In genomic region chr7:130341882-130342281, GRCh38 we compare ENCODE assay signal across 43 cellular contexts. TPM values are rescaled to one million over a fixed set of nuclear protein-coding genes. Genes with fewer than 3 reads are reported as not detected.
"Had no signal": no experiment of that assay in that cellular context is flagged by ENCODE, and none has a peak within 500 bp of the region (broad histone marks: within the 10 kb centered on the region; RNA-seq: fewer than 3 reads in every experiment).

No MANE protein-coding gene starts in this region.

- H3K4me3 Mint-ChIP-seq: activated naive CD4-positive, alpha-beta T cell treated with anti-CD3 and anti-CD28 coated beads for 36 hours; activated naive CD4-positive, alpha-beta T cell treated with anti-CD3 and anti-CD28 coated beads, Interleukin-2, amount 10 ng/mL, durations not matched to agents 7 days and 5 days; activated naive CD4-positive, alpha-beta T cell treated with anti-CD3 and anti-CD28 coated beads, Interleukin-2, amount 50 U/mL, for 24 hours; activated naive CD8-positive, alpha-beta T cell; activated naive CD8-positive, alpha-beta T cell treated with anti-CD3 and anti-CD28 coated beads for 36 hours; activated naive CD8-positive, alpha-beta T cell treated with anti-CD3 and anti-CD28 coated beads, Interleukin-2, amount 10 ng/mL, durations not matched to agents 7 days and 5 days; activated naive CD8-positive, alpha-beta T cell treated with anti-CD3 and anti-CD28 coated beads, Interleukin-2, amount 50 U/mL, for 24 hours; activated T-cell treated with anti-CD3 and anti-CD28 coated beads, Interleukin-2, amount 50 U/mL, for 24 hours; activated T-cell treated with anti-CD3 and anti-CD28 coated beads, Interleukin-2, amount 50 U/mL, for 4 hours; activated T-cell treated with anti-CD3 and anti-CD28 coated beads, Interleukin-2, amount 50 U/mL, for 72 hours; activated T-helper 1 cell treated with anti-CD3 and anti-CD28 coated beads, Interleukin-12 subunit alpha, Interleukin-12 subunit beta, Interleukin-2, Interleukin-4 antibody, amounts not matched to agents 30 ng/mL and 10 ng/mL and 1 ng/mL, durations not matched to agents 14 hours and 24 hours and 36 hours; activated T-helper 17 cell treated with anti-CD3 and anti-CD28 coated beads, Interleukin-2, amount 50 U/mL, for 72 hours; brain; central memory CD8-positive, alpha-beta T cell had no signal

- H3K36me3 ChIP-seq: adrenal gland, ascending aorta, brain microvascular endothelial cell, breast epithelium, cardiac muscle cell had no signal

- H3K4me1 Mint-ChIP-seq: activated naive CD4-positive, alpha-beta T cell treated with anti-CD3 and anti-CD28 coated beads, Interleukin-2, amount 10 ng/mL, durations not matched to agents 7 days and 5 days; activated naive CD4-positive, alpha-beta T cell treated with anti-CD3 and anti-CD28 coated beads, Interleukin-2, amount 50 U/mL, for 24 hours; activated naive CD8-positive, alpha-beta T cell treated with anti-CD3 and anti-CD28 coated beads for 36 hours; activated naive CD8-positive, alpha-beta T cell treated with anti-CD3 and anti-CD28 coated beads, Interleukin-2, amount 10 ng/mL, durations not matched to agents 7 days and 5 days; activated naive CD8-positive, alpha-beta T cell treated with anti-CD3 and anti-CD28 coated beads, Interleukin-2, amount 50 U/mL, for 24 hours; activated T-helper 17 cell treated with anti-CD3 and anti-CD28 coated beads, Interleukin-2, amount 50 U/mL, for 72 hours; central memory CD8-positive, alpha-beta T cell had no signal

- H3K27me3 ChIP-seq: adrenal gland, ascending aorta, body of pancreas, brain microvascular endothelial cell, breast epithelium, cardiac muscle cell had no signal

- H3K27ac ChIP-seq: adrenal gland, ascending aorta, body of pancreas, brain microvascular endothelial cell, breast epithelium, cardiac muscle cell had no signal

- H3K27ac Mint-ChIP-seq: activated naive CD4-positive, alpha-beta T cell treated with anti-CD3 and anti-CD28 coated beads for 36 hours; activated naive CD4-positive, alpha-beta T cell treated with anti-CD3 and anti-CD28 coated beads, Interleukin-2, amount 10 ng/mL, durations not matched to agents 7 days and 5 days; activated naive CD4-positive, alpha-beta T cell treated with anti-CD3 and anti-CD28 coated beads, Interleukin-2, amount 50 U/mL, for 24 hours; activated naive CD4-positive, alpha-beta T cell treated with anti-CD3 and anti-CD28 coated beads, Interleukin-2, amount 50 U/mL, for 72 hours; activated naive CD8-positive, alpha-beta T cell; activated naive CD8-positive, alpha-beta T cell treated with anti-CD3 and anti-CD28 coated beads for 36 hours; activated naive CD8-positive, alpha-beta T cell treated with anti-CD3 and anti-CD28 coated beads, Interleukin-2, amount 10 ng/mL, durations not matched to agents 7 days and 5 days; activated naive CD8-positive, alpha-beta T cell treated with anti-CD3 and anti-CD28 coated beads, Interleukin-2, amount 50 U/mL, for 24 hours; activated T-cell treated with anti-CD3 and anti-CD28 coated beads, Interleukin-2, amount 50 U/mL, for 24 hours; activated T-cell treated with anti-CD3 and anti-CD28 coated beads, Interleukin-2, amount 50 U/mL, for 72 hours; activated T-helper 1 cell treated with anti-CD3 and anti-CD28 coated beads, Interleukin-12 subunit alpha, Interleukin-12 subunit beta, Interleukin-2, Interleukin-4 antibody, amounts not matched to agents 30 ng/mL and 10 ng/mL and 1 ng/mL, durations not matched to agents 14 hours and 24 hours and 36 hours; activated T-helper 17 cell treated with anti-CD3 and anti-CD28 coated beads, Interleukin-2, amount 50 U/mL, for 72 hours; activated T-helper 2 cell treated with anti-CD3 and anti-CD28 coated beads, Interferon-gamma antibody, Interleukin-2, Interleukin-4, amounts not matched to agents 10 μg/mL and 5 μg/mL and 100 μg/mL, durations not matched to agents 14 hours and 24 hours and 36 hours had no signal

- H3K9me3 ChIP-seq: adrenal gland, ascending aorta, body of pancreas, breast epithelium had no signal

- ATAC-seq: activated naive CD4-positive, alpha-beta T cell treated with anti-CD3 and anti-CD28 coated beads, Interleukin-2, amount 50 U/mL, for 72 hours; activated naive CD8-positive, alpha-beta T cell treated with anti-CD3 and anti-CD28 coated beads, Interleukin-2, amount 50 U/mL, for 24 hours; activated T-cell treated with anti-CD3 and anti-CD28 coated beads, Interleukin-2, amount 50 U/mL, for 4 hours; activated T-cell treated with anti-CD3 and anti-CD28 coated beads, Interleukin-2, amount 50 U/mL, for 72 hours; activated T-helper 17 cell treated with anti-CD3 and anti-CD28 coated beads, Interleukin-2, amount 50 U/mL, for 72 hours; body of pancreas had no signal

- H3K9me3 Mint-ChIP-seq: activated naive CD4-positive, alpha-beta T cell treated with anti-CD3 and anti-CD28 coated beads for 36 hours; activated naive CD4-positive, alpha-beta T cell treated with anti-CD3 and anti-CD28 coated beads, Interleukin-2, amount 10 ng/mL, durations not matched to agents 7 days and 5 days; activated naive CD4-positive, alpha-beta T cell treated with anti-CD3 and anti-CD28 coated beads, Interleukin-2, amount 50 U/mL, for 24 hours; activated naive CD8-positive, alpha-beta T cell treated with anti-CD3 and anti-CD28 coated beads for 36 hours; activated naive CD8-positive, alpha-beta T cell treated with anti-CD3 and anti-CD28 coated beads, Interleukin-2, amount 50 U/mL, for 24 hours; activated T-cell treated with anti-CD3 and anti-CD28 coated beads, Interleukin-2, amount 50 U/mL, for 24 hours; activated T-cell treated with anti-CD3 and anti-CD28 coated beads, Interleukin-2, amount 50 U/mL, for 4 hours; activated T-cell treated with anti-CD3 and anti-CD28 coated beads, Interleukin-2, amount 50 U/mL, for 72 hours; activated T-helper 1 cell treated with anti-CD3 and anti-CD28 coated beads, Interleukin-12 subunit alpha, Interleukin-12 subunit beta, Interleukin-2, Interleukin-4 antibody, amounts not matched to agents 30 ng/mL and 10 ng/mL and 1 ng/mL, durations not matched to agents 14 hours and 24 hours and 36 hours; activated T-helper 17 cell treated with anti-CD3 and anti-CD28 coated beads, Interleukin-2, amount 50 U/mL, for 72 hours; activated T-helper 2 cell treated with anti-CD3 and anti-CD28 coated beads, Interferon-gamma antibody, Interleukin-2, Interleukin-4, amounts not matched to agents 10 μg/mL and 5 μg/mL and 100 μg/mL, durations not matched to agents 14 hours and 24 hours and 36 hours; central memory CD8-positive, alpha-beta T cell had no signal

- H3K4me1 ChIP-seq: adrenal gland, ascending aorta, body of pancreas, breast epithelium had no signal

- H3K36me3 Mint-ChIP-seq: activated naive CD4-positive, alpha-beta T cell treated with anti-CD3 and anti-CD28 coated beads, Interleukin-2, amount 10 ng/mL, durations not matched to agents 7 days and 5 days; activated naive CD4-positive, alpha-beta T cell treated with anti-CD3 and anti-CD28 coated beads, Interleukin-2, amount 50 U/mL, for 24 hours; activated naive CD4-positive, alpha-beta T cell treated with anti-CD3 and anti-CD28 coated beads, Interleukin-2, amount 50 U/mL, for 72 hours; activated naive CD8-positive, alpha-beta T cell; activated naive CD8-positive, alpha-beta T cell treated with anti-CD3 and anti-CD28 coated beads for 36 hours; activated naive CD8-positive, alpha-beta T cell treated with anti-CD3 and anti-CD28 coated beads, Interleukin-2, amount 10 ng/mL, durations not matched to agents 7 days and 5 days; brain had no signal

- FAIRE-seq: astrocyte, bronchial epithelial cell had no signal

- DNase-seq: activated effector memory CD4-positive, alpha-beta T cell treated with anti-CD3 and anti-CD28 coated beads, Interleukin-2, amount 50 U/mL, for 16 hours; activated effector memory CD4-positive, alpha-beta T cell treated with Interleukin-2 at 50 U/mL for 16 hours; activated gamma-delta T cell; activated gamma-delta T cell treated with Interleukin-2 at 50 U/mL for 16 hours; activated naive CD4-positive, alpha-beta T cell; activated naive CD4-positive, alpha-beta T cell treated with anti-CD3 and anti-CD28 coated beads for 36 hours; activated naive CD4-positive, alpha-beta T cell treated with anti-CD3 and anti-CD28 coated beads, Interleukin-2, amount 10 ng/mL, durations not matched to agents 7 days and 5 days; activated naive CD4-positive, alpha-beta T cell treated with anti-CD3 and anti-CD28 coated beads, Interleukin-2, amount 50 U/mL, for 16 hours; activated naive CD4-positive, alpha-beta T cell treated with Interleukin-2 at 50 U/mL for 16 hours; activated naive CD8-positive, alpha-beta T cell treated with anti-CD3 and anti-CD28 coated beads for 36 hours; activated naive CD8-positive, alpha-beta T cell treated with anti-CD3 and anti-CD28 coated beads, Interleukin-2, amount 10 ng/mL, durations not matched to agents 7 days and 5 days; activated naive CD8-positive, alpha-beta T cell treated with anti-CD3 and anti-CD28 coated beads, Interleukin-2, amount 50 U/mL, for 24 hours; activated T-cell treated with anti-CD3 and anti-CD28 coated beads, Interleukin-2, amount 50 U/mL, for 1 hour; activated T-cell treated with anti-CD3 and anti-CD28 coated beads, Interleukin-2, amount 50 U/mL, for 24 hours; activated T-cell treated with anti-CD3 and anti-CD28 coated beads, Interleukin-2, amount 50 U/mL, for 4 hours; activated T-cell treated with anti-CD3 and anti-CD28 coated beads, Interleukin-2, amount 50 U/mL, for 48 hours; activated T-cell treated with anti-CD3 and anti-CD28 coated beads, Interleukin-2, amount 50 U/mL, for 72 hours; adrenal gland; amniotic stem cell; amygdala; anterior cingulate cortex; aorta; body of pancreas; brain microvascular endothelial cell; caudate nucleus; central memory CD4-positive, alpha-beta T cell; cerebellar nuclear complex had no signal

- H3K4me3 ChIP-seq: adrenal gland, ascending aorta, body of pancreas, breast epithelium, cardiac muscle cell had no signal

RNA-seq across cellular contexts. Expression of gene CPA5, which starts 2.7 kb away (rescaled TPM):
- total RNA-seq: aorta, ascending aorta, astrocyte, body of pancreas, breast epithelium, bronchial epithelial cell, cardiac muscle cell, cardiac septum, cerebellum, chondrocyte had no signal
- polyA plus RNA-seq: aorta had no signal

RNA-seq across cellular contexts. Expression of gene CPA1, which starts 38.4 kb away (rescaled TPM):
- total RNA-seq: activated naive CD4-positive, alpha-beta T cell treated with anti-CD3 and anti-CD28 coated beads for 36 hours; activated naive CD4-positive, alpha-beta T cell treated with anti-CD3 and anti-CD28 coated beads, Interleukin-2, amount 50 U/mL, for 72 hours; activated naive CD8-positive, alpha-beta T cell treated with anti-CD3 and anti-CD28 coated beads for 36 hours; activated naive CD8-positive, alpha-beta T cell treated with anti-CD3 and anti-CD28 coated beads, Interleukin-2, amount 10 ng/mL, durations not matched to agents 7 days and 5 days; activated T-cell treated with anti-CD3 and anti-CD28 coated beads, Interleukin-2, amount 50 U/mL, for 72 hours; activated T-helper 1 cell treated with anti-CD3 and anti-CD28 coated beads, Interleukin-12 subunit alpha, Interleukin-12 subunit beta, Interleukin-2, Interleukin-4 antibody, amounts not matched to agents 30 ng/mL and 10 ng/mL and 1 ng/mL, durations not matched to agents 14 hours and 24 hours and 36 hours; activated T-helper 17 cell treated with anti-CD3 and anti-CD28 coated beads, Interleukin-2, amount 50 U/mL, for 72 hours; activated T-helper 2 cell treated with anti-CD3 and anti-CD28 coated beads, Interferon-gamma antibody, Interleukin-2, Interleukin-4, amounts not matched to agents 10 μg/mL and 5 μg/mL and 100 μg/mL, durations not matched to agents 14 hours and 24 hours and 36 hours; ascending aorta; astrocyte; bronchial epithelial cell; cardiac septum; cerebellum had no signal

RNA-seq across cellular contexts. Expression of gene CPA4, which starts 48.9 kb away (rescaled TPM):
- total RNA-seq: activated naive CD4-positive, alpha-beta T cell treated with anti-CD3 and anti-CD28 coated beads for 36 hours; activated naive CD4-positive, alpha-beta T cell treated with anti-CD3 and anti-CD28 coated beads, Interleukin-2, amount 50 U/mL, for 72 hours; activated naive CD8-positive, alpha-beta T cell treated with anti-CD3 and anti-CD28 coated beads for 36 hours; activated naive CD8-positive, alpha-beta T cell treated with anti-CD3 and anti-CD28 coated beads, Interleukin-2, amount 10 ng/mL, durations not matched to agents 7 days and 5 days; activated T-helper 1 cell treated with anti-CD3 and anti-CD28 coated beads, Interleukin-12 subunit alpha, Interleukin-12 subunit beta, Interleukin-2, Interleukin-4 antibody, amounts not matched to agents 30 ng/mL and 10 ng/mL and 1 ng/mL, durations not matched to agents 14 hours and 24 hours and 36 hours; activated T-helper 2 cell treated with anti-CD3 and anti-CD28 coated beads, Interferon-gamma antibody, Interleukin-2, Interleukin-4, amounts not matched to agents 10 μg/mL and 5 μg/mL and 100 μg/mL, durations not matched to agents 14 hours and 24 hours and 36 hours; ascending aorta; cardiac muscle cell had no signal
